Comparison of ENCODE assay signal across 2 cellular contexts in genomic region chr2:230823264-230823964, GRCh38.
TF ChIP-seq lines count a peak whose summit lies in the region.

No MANE protein-coding gene starts in this region.

TF ChIP-seq in SK-N-SH treated with all-trans-retinoic acid at 6 μM for 48 hours, 23 proteins besides CTCF, POLR2A, EP300 and RAD21 (continued from another document):
- TF ChIP-seq GLIS3 (CRISPR knock-in tag; IDR thresholded peaks at IDR 0.05): no peak
- no peak for TF ChIP-seq ZNF70 (CRISPR knock-in tag; IDR thresholded peaks at IDR 0.05)
- TF ChIP-seq ZNF8 (CRISPR knock-in tag; IDR thresholded peaks at IDR 0.05): no peak
- TF ChIP-seq CSRNP3 (CRISPR knock-in tag; IDR thresholded peaks at IDR 0.05): no peak
- no peak for TF ChIP-seq SNAI2 (CRISPR knock-in tag; IDR thresholded peaks at IDR 0.05)
- TF ChIP-seq, protein P1, sequence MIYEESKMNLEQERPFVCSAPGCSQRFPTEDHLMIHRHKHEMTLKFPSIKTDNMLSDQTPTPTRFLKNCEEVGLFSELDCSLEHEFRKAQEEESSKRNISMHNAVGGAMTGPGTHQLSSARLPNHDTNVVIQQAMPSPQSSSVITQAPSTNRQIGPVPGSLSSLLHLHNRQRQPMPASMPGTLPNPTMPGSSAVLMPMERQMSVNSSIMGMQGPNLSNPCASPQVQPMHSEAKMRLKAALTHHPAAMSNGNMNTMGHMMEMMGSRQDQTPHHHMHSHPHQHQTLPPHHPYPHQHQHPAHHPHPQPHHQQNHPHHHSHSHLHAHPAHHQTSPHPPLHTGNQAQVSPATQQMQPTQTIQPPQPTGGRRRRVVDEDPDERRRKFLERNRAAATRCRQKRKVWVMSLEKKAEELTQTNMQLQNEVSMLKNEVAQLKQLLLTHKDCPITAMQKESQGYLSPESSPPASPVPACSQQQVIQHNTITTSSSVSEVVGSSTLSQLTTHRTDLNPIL (CRISPR knock-in tag; IDR thresholded peaks at IDR 0.05; ENCODE audit: low read depth): no peak
- no peak for TF ChIP-seq ZC3H10 (CRISPR knock-in tag; IDR thresholded peaks at IDR 0.05)
- TF ChIP-seq, protein P2, sequence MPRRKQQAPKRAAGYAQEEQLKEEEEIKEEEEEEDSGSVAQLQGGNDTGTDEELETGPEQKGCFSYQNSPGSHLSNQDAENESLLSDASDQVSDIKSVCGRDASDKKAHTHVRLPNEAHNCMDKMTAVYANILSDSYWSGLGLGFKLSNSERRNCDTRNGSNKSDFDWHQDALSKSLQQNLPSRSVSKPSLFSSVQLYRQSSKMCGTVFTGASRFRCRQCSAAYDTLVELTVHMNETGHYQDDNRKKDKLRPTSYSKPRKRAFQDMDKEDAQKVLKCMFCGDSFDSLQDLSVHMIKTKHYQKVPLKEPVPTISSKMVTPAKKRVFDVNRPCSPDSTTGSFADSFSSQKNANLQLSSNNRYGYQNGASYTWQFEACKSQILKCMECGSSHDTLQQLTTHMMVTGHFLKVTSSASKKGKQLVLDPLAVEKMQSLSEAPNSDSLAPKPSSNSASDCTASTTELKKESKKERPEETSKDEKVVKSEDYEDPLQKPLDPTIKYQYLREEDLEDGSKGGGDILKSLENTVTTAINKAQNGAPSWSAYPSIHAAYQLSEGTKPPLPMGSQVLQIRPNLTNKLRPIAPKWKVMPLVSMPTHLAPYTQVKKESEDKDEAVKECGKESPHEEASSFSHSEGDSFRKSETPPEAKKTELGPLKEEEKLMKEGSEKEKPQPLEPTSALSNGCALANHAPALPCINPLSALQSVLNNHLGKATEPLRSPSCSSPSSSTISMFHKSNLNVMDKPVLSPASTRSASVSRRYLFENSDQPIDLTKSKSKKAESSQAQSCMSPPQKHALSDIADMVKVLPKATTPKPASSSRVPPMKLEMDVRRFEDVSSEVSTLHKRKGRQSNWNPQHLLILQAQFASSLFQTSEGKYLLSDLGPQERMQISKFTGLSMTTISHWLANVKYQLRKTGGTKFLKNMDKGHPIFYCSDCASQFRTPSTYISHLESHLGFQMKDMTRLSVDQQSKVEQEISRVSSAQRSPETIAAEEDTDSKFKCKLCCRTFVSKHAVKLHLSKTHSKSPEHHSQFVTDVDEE (CRISPR knock-in tag; IDR thresholded peaks at IDR 0.05): no peak
- TF ChIP-seq ZFP3 (CRISPR knock-in tag; IDR thresholded peaks at IDR 0.05): no peak
- TF ChIP-seq PPARA (CRISPR knock-in tag; IDR thresholded peaks at IDR 0.05; ENCODE audit: borderline replicate concordance): no peak
- no peak for TF ChIP-seq CSDC2 (CRISPR knock-in tag; IDR thresholded peaks at IDR 0.05)
- no peak for TF ChIP-seq TCF4 (CRISPR knock-in tag; IDR thresholded peaks at IDR 0.05; ENCODE audit: borderline replicate concordance)
- TF ChIP-seq OSR1 (CRISPR knock-in tag; IDR thresholded peaks at IDR 0.05): no peak
- TF ChIP-seq, protein P3, sequence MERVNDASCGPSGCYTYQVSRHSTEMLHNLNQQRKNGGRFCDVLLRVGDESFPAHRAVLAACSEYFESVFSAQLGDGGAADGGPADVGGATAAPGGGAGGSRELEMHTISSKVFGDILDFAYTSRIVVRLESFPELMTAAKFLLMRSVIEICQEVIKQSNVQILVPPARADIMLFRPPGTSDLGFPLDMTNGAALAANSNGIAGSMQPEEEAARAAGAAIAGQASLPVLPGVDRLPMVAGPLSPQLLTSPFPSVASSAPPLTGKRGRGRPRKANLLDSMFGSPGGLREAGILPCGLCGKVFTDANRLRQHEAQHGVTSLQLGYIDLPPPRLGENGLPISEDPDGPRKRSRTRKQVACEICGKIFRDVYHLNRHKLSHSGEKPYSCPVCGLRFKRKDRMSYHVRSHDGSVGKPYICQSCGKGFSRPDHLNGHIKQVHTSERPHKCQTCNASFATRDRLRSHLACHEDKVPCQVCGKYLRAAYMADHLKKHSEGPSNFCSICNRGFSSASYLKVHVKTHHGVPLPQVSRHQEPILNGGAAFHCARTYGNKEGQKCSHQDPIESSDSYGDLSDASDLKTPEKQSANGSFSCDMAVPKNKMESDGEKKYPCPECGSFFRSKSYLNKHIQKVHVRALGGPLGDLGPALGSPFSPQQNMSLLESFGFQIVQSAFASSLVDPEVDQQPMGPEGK (CRISPR knock-in tag; IDR thresholded peaks at IDR 0.05; ENCODE audit: borderline replicate concordance): no peak
- TF ChIP-seq ISL1 (CRISPR knock-in tag; IDR thresholded peaks at IDR 0.05): no peak
- TF ChIP-seq ZNF565 (CRISPR knock-in tag; conservative IDR thresholded peaks at IDR 0.05; ENCODE audit: low read depth): no peak
- TF ChIP-seq POU6F1 (CRISPR knock-in tag; IDR thresholded peaks at IDR 0.05; ENCODE audit: borderline replicate concordance, low read depth): no peak

TF ChIP-seq in SK-N-SH, 30 proteins besides CTCF, POLR2A, EP300 and RAD21 (continued from another document):
- TF ChIP-seq EZH2phosphoT487 (IDR thresholded peaks at IDR 0.05; ENCODE audit: borderline replicate concordance, low read depth): no peak
- TF ChIP-seq TCF12 (IDR thresholded peaks at IDR 0.05): no peak
- no peak for TF ChIP-seq MXI1 (IDR thresholded peaks at IDR 0.05; ENCODE audit: low read depth, low read length)
- no peak for TF ChIP-seq TEAD4 (IDR thresholded peaks at IDR 0.05; ENCODE audit: borderline replicate concordance, insufficient read depth)
- no peak for TF ChIP-seq PBX3 (IDR thresholded peaks at IDR 0.05)
- no peak for TF ChIP-seq NRF1 (IDR thresholded peaks at IDR 0.05; ENCODE audit: low read depth, low read length)
- TF ChIP-seq RCOR1 (IDR thresholded peaks at IDR 0.05; ENCODE audit: low read length): no peak
- no peak for TF ChIP-seq POLR2AphosphoS5 (IDR thresholded peaks at IDR 0.05; ENCODE audit: low read depth, low read length)
- no peak for TF ChIP-seq RXRA (IDR thresholded peaks at IDR 0.05; ENCODE audit: borderline replicate concordance, low read depth)
- no peak for TF ChIP-seq USF2 (IDR thresholded peaks at IDR 0.05; ENCODE audit: borderline replicate concordance, low read depth, low read length)
- no peak for TF ChIP-seq JUND (IDR thresholded peaks at IDR 0.05)
- TF ChIP-seq, protein P4, sequence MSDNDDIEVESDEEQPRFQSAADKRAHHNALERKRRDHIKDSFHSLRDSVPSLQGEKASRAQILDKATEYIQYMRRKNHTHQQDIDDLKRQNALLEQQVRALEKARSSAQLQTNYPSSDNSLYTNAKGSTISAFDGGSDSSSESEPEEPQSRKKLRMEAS (IDR thresholded peaks at IDR 0.05; ENCODE audit: low read depth): no peak
- no peak for TF ChIP-seq GABPA (IDR thresholded peaks at IDR 0.05; ENCODE audit: low read depth)
- TF ChIP-seq CHD2 (IDR thresholded peaks at IDR 0.05; ENCODE audit: low read length, partially characterized antibody): no peak
- TF ChIP-seq FOXJ3 (CRISPR knock-in tag; IDR thresholded peaks at IDR 0.05): no peak
